ENCODE assay signal across 22 cellular contexts in the genomic region with DNA sequence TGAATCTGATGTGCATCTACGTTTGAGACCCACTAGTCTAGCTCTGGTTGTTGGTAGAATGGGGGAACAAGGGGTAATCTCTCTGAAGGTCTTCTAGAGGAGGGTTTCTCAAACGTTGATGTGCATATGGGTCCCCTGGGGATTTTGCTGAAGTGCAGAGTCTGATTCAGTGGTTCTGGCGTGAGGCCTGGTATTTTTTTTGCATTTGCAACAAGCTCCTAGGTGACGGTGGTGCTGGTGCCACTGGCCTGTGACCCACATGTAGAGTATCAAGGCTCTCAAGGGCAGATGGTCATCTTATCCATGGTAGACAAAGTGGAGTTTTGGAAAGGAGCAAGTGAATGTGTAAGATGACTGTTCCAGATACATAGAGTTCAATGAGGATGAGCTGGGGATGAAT.
DNase-seq lines count a peak whose midpoint lies in the region; ATAC-seq and TF ChIP-seq lines count a peak whose summit lies in the region.
"Had no signal": no experiment of that assay in that cellular context is flagged by ENCODE, and none has a peak within 500 bp of the region (broad histone marks: within the 10 kb centered on the region; RNA-seq: fewer than 3 reads in every experiment).

No MANE protein-coding gene starts in this region.

- no peak for ATAC-seq in HG03469 (IDR thresholded peaks at IDR 0.05; ENCODE audit: unreplicated experiment)
- ATAC-seq: activated CD4-positive, alpha-beta T cell treated with anti-CD3 and anti-CD28 coated beads for 36 hours; activated T-cell treated with anti-CD3 and anti-CD28 coated beads, Interleukin-2, amount 50 U/mL, for 72 hours; heart right ventricle; left colon; Panc1 had no signal

- in situ Hi-C loops in brain microvascular endothelial cell (cut with HindIII; ENCODE audit: low pct_ligation_motif_present, low sequenced_read_pairs) = loop anchor here (25.0 kb wide), 1 partner anchor 388 kb away; a partner anchor contains a TSS

- H3K27ac ChIP-seq in brain microvascular endothelial cell (no peak overlapping the region), tibial nerve (no peak overlapping the region)
- H3K27ac ChIP-seq: 22Rv1; BLaER1 treated with 17β-estradiol and CSF1 and Interleukin-3, amounts not matched to agents 10 nM and 100 nM; colonic mucosa; heart right ventricle had no signal

- H3K36me3 ChIP-seq in brain microvascular endothelial cell (replicated peaks) (no peaks in the 10 kb centered on the region), tibial nerve (no peaks in the 10 kb centered on the region)
- H3K36me3 ChIP-seq: BLaER1 treated with 17β-estradiol and CSF1 and Interleukin-3, amounts not matched to agents 10 nM and 100 nM; colonic mucosa had no signal

- H3K4me3 ChIP-seq in brain microvascular endothelial cell (ENCODE audit: low read depth, low read length) (no peak overlapping the region), tibial nerve (no peak overlapping the region)
- H3K4me3 ChIP-seq: BLaER1 treated with 17β-estradiol and CSF1 and Interleukin-3, amounts not matched to agents 10 nM and 100 nM; colonic mucosa; heart right ventricle had no signal

- no peak for TF ChIP-seq POLR2A in tibial nerve (IDR thresholded peaks at IDR 0.05)

- peaks cover 0 to 7% (median 0%) of the 10 kb centered on the region in 4 donors for H3K4me1 ChIP-seq in tibial nerve
- H3K4me1 ChIP-seq: Caco-2, colonic mucosa had no signal

- no peaks in the 10 kb centered on the region for H3K9me3 ChIP-seq in tibial nerve
- H3K9me3 ChIP-seq: BLaER1 treated with 17β-estradiol and CSF1 and Interleukin-3, amounts not matched to agents 10 nM and 100 nM; Caco-2; colonic mucosa; heart right ventricle had no signal

- WGBS in tibial nerve, 2 donors = 60 to 62% methylated on average over 4 of the region's 4 CpGs

- TF ChIP-seq CTCF in brain microvascular endothelial cell (IDR thresholded peaks at IDR 0.05; ENCODE audit: low read depth, low read length, missing control alignments) (no peak), tibial nerve (IDR thresholded peaks at IDR 0.05) (no peak)

- H3K27me3 ChIP-seq in brain microvascular endothelial cell (replicated peaks) (peaks cover 2% of the 10 kb centered on the region), tibial nerve (peaks cover 0 to 5% of the 10 kb centered on the region in 2 donors)
- H3K27me3 ChIP-seq: BLaER1 treated with 17β-estradiol and CSF1 and Interleukin-3, amounts not matched to agents 10 nM and 100 nM; colonic mucosa had no signal

- no peak for TF ChIP-seq EP300 in tibial nerve (IDR thresholded peaks at IDR 0.05)

- DNase-seq in NCI-H1436 (lab: John Stamatoyannopoulos, UW) (peak; percentile 12), NCI-H1436 treated with DMSO at 0.1 percent for 48 hours (lab: John Stamatoyannopoulos, UW) (no peak), GM03348 (ENCODE audit: low spot score) (peak; percentile 50), brain microvascular endothelial cell (peak; percentile 23), mesenteric fat pad (ENCODE audit: low spot score) (peak; percentile 39), tibial nerve (ENCODE audit: low spot score in 2 of 2) (no peak), AG08396 (ENCODE audit: low spot score) (no peak)
- DNase-seq: activated CD4-positive, alpha-beta T cell treated with anti-CD3 and anti-CD28 coated beads for 36 hours; activated T-cell treated with anti-CD3 and anti-CD28 coated beads, Interleukin-2, amount 50 U/mL, for 72 hours; Caco-2; colonic mucosa; H7; heart right ventricle; left colon; NCI-H1930; NK-92 treated with Interleukin-12 subunit alpha and Interleukin-12 subunit beta, amount 100 ng/mL, for 24 hours; stimulated activated CD4-positive, alpha-beta T cell treated with anti-CD3 and anti-CD28 coated beads, Interleukin-4, amount 100 ng/mL, for 4 hours; T-helper 1 cell had no signal

Comparison
In these comparisons a context has a peak if more than half of its experiments do, and no peak if none do; other contexts are left out.
1. DNase-seq: peak in NCI-H1436 (single experiment), GM03348 (single experiment), brain microvascular endothelial cell (single experiment) and mesenteric fat pad (single experiment); none in NCI-H1436 treated with DMSO at 0.1 percent for 48 hours (single experiment), tibial nerve (0 of 2) and AG08396 (single experiment).